12 cellular contexts compared by ENCODE assay signal in the genomic region with DNA sequence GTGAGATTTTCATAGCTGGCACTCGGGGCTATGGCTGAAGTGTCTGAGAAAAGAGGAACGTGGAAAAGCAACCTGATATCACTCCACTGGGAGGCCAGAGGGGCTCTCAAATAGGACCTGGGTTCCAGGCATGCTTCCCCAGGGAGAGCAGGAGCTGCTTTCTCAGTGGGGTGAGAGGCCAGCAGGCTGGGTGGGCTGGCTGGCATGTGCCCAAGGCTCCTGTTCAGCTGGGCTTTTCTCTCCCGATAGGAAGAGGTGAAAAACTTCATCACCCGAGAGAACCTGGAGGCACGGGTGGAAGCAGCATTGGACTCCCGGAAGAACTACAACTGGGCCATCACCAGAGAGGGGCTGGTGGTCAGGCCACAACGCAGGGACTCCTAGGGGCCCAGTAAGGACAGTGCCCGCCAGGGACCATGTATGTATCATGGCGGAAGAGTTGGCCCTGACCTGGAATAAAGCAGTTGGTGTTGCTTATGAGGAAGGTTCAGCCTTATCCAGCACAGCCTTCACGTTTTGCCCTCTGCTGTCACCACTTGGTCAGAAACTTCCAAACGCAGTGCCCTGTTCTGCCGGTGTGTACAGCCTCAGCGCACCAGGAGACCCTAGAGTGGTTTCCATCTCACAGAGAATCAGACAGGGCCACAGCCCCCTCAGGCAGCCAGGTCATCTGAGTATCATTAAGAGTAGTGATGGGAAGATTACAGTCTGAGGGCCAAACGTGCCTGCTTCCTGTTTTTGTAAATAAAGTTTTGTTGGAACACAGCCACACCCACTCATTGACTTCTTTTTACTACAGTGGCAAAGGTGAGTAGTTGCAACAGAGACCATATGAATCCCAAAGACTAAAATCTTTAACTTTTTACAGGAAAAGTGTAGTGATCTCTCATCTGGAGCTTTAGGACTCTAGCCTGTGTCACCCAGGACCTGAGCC. TPM values are rescaled to one million over a fixed set of nuclear protein-coding genes. Genes with fewer than 3 reads are reported as not detected.
DNase-seq lines count a peak whose midpoint lies in the region; ATAC-seq and TF ChIP-seq lines count a peak whose summit lies in the region.
"Had no signal": no experiment of that assay in that cellular context is flagged by ENCODE, and none has a peak within 500 bp of the region (broad histone marks: within the 10 kb centered on the region; RNA-seq: fewer than 3 reads in every experiment).

No MANE protein-coding gene starts in this region.

- H3K4me3 ChIP-seq in right cardiac atrium (ENCODE audit: low read length) (no peak overlapping the region), right atrium auricular region (no peak overlapping the region), epithelial cell of proximal tubule (ENCODE audit: low read depth, low read length) (peak overlapping the region; percentile 85)

- DNase-seq in right cardiac atrium (peak in 2 of 3 donors; percentile 26 to 61), right atrium auricular region (ENCODE audit: low spot score) (no peak), T-helper 17 cell (no peak), epithelial cell of proximal tubule (ENCODE audit: low read depth) (no peak), NCI-H2196 (lab: John Stamatoyannopoulos, UW; ENCODE audit: unreplicated experiment) (no peak)
- DNase-seq: left colon, retina, WERI-Rb-1 had no signal

- H3K9me3 ChIP-seq in right cardiac atrium (ENCODE audit: control insufficient read depth, low read length): no peaks in the 10 kb centered on the region
- no peaks in the 10 kb centered on the region for H3K9me3 ChIP-seq in right atrium auricular region
- no peaks in the 10 kb centered on the region for H3K9me3 ChIP-seq in T-helper 17 cell (ENCODE audit: control insufficient read depth, low read length, poor library complexity, severe bottlenecking)

- TF ChIP-seq CTCF in right atrium auricular region (IDR thresholded peaks at IDR 0.05) (no peak), epithelial cell of proximal tubule (conservative IDR thresholded peaks at IDR 0.05; ENCODE audit: low read depth, low read length) (no peak)

- peaks cover 16% of the 10 kb centered on the region for H3K4me1 Mint-ChIP-seq in T-helper 17 cell

- no peaks in the 10 kb centered on the region for H3K27me3 ChIP-seq in right cardiac atrium (ENCODE audit: control insufficient read depth, insufficient read depth)
- H3K27me3 ChIP-seq in right atrium auricular region: no peaks in the 10 kb centered on the region

- ATAC-seq in right cardiac atrium: no peak
- ATAC-seq in T-helper 17 cell: no peak
- ATAC-seq in HG02571 (IDR thresholded peaks at IDR 0.05; ENCODE audit: unreplicated experiment): no peak
- ATAC-seq in HG02840 (IDR thresholded peaks at IDR 0.05; ENCODE audit: low FRiP score, unreplicated experiment): no peak
- ATAC-seq in HG03565 (IDR thresholded peaks at IDR 0.05; ENCODE audit: unreplicated experiment): no peak

- H3K27ac Mint-ChIP-seq in T-helper 17 cell: peak overlapping the region; percentile 9

- H3K36me3 ChIP-seq in right atrium auricular region: peaks cover 26% of the 10 kb centered on the region

- H3K4me3 Mint-ChIP-seq in T-helper 17 cell: peak overlapping the region; percentile 50

- no peak overlapping the region for H3K27ac ChIP-seq in right cardiac atrium (ENCODE audit: low read length)
- no peak overlapping the region for H3K27ac ChIP-seq in right atrium auricular region

- 82% methylated on average over 14 of the region's 14 CpGs for WGBS in right cardiac atrium

- H3K36me3 Mint-ChIP-seq in T-helper 17 cell (ENCODE audit: low read depth): no peaks in the 10 kb centered on the region

- H3K4me1 ChIP-seq in right cardiac atrium (ENCODE audit: control insufficient read depth, insufficient read depth, low read length): peaks cover 2% of the 10 kb centered on the region
- peaks cover 0 to 22% of the 10 kb centered on the region in 2 donors for H3K4me1 ChIP-seq in right atrium auricular region

- intact Hi-C loops in right cardiac atrium (cut with DNase I): no loop called here

- no peaks in the 10 kb centered on the region for H3K27me3 Mint-ChIP-seq in T-helper 17 cell

RNA-seq across cellular contexts. Expression of a gene that starts 1.9 kb away (rescaled TPM):
- total RNA-seq in right cardiac atrium: 10 to 100 TPM; 31.5 to 48.2 (median 43.3) TPM
- 69.9 TPM for polyA plus RNA-seq in right cardiac atrium
- 10 to 100 TPM; 44.7 to 45.4 TPM for total RNA-seq in right atrium auricular region
- 10 to 100 TPM; 16.8 to 17.2 TPM for total RNA-seq in T-helper 17 cell
- total RNA-seq in epithelial cell of proximal tubule: 107 and 128 TPM in 2 replicates

RNA-seq across cellular contexts. Expression of a gene that starts 4.3 kb away (rescaled TPM):
- 1 to 10 TPM in 1 of 4 donors, under 1 TPM in 1, not detected in 2; 0.79 to 1.5 TPM for total RNA-seq in right cardiac atrium
- 0.75 TPM for polyA plus RNA-seq in right cardiac atrium
- not detected for total RNA-seq in right atrium auricular region
- under 1 TPM; 0.92 to 0.94 TPM for total RNA-seq in T-helper 17 cell
- not detected in 2 replicates for total RNA-seq in epithelial cell of proximal tubule
- total RNA-seq: M059J had no signal

RNA-seq across cellular contexts. Expression of a gene that starts 23.7 kb away (rescaled TPM):
- total RNA-seq in right cardiac atrium (under 1 TPM in 1 of 4 donors, not detected in 3; 0.50 TPM), right atrium auricular region (not detected), T-helper 17 cell (under 1 TPM in 1 of 2 donors, not detected in 1; 0.62 TPM), epithelial cell of proximal tubule (0.43 TPM in 1 of 2 replicates, not detected in the other)
- polyA plus RNA-seq in right cardiac atrium: not detected
- total RNA-seq: left colon, M059J had no signal

RNA-seq across cellular contexts. Expression of a gene that starts 36.8 kb away (rescaled TPM):
- total RNA-seq in right cardiac atrium (not detected), right atrium auricular region (not detected), T-helper 17 cell (not detected), epithelial cell of proximal tubule (not detected in 2 replicates)
- not detected for polyA plus RNA-seq in right cardiac atrium
- total RNA-seq: left colon, M059J had no signal

Comparison
In these comparisons a context has a peak if more than half of its experiments do, and no peak if none do; other contexts are left out.
1. DNase-seq: peak in right cardiac atrium (2 of 3); none in right atrium auricular region (single experiment), T-helper 17 cell (0 of 3), epithelial cell of proximal tubule (single experiment) and NCI-H2196 (single experiment).